Comparison of ENCODE assay signal across 9 cellular contexts in the genomic region with DNA sequence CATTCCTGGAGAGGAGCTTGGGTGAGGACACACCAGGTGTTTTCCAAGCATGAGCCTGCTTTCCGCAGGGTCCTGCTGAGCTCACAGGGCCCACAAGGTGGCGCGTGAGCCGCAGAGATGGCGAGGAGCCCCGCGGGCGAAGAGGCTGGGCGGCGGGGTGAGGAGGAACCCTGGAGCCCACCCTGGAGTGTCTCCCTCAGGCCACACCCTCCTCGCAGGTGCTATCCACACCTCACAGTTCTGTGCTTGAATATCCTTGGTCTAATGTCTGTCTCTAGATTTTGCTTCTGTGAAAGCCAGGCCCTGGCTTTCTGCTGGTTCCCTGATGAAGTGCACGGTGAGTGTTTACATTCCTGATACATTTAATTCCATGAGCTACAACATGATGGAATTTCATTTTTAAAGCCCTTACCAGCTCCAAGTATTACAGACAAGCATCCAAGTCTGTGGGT.
A peak's percentile ranks its signal among the peaks of the same experiment; 100 is the strongest.
DNase-seq lines count a peak whose midpoint lies in the region; ATAC-seq and TF ChIP-seq lines count a peak whose summit lies in the region.
"Had no signal": no experiment of that assay in that cellular context is flagged by ENCODE, and none has a peak within 500 bp of the region (broad histone marks: within the 10 kb centered on the region; RNA-seq: fewer than 3 reads in every experiment).

No MANE protein-coding gene starts in this region.

- H3K36me3 Mint-ChIP-seq in GM23338 (ENCODE audit: low read depth): no peaks in the 10 kb centered on the region

- H3K4me3 ChIP-seq in GM23338 (no peak overlapping the region), NT2/D1 (ENCODE audit: insufficient read length, low read depth) (no peak overlapping the region), heart left ventricle (no peak overlapping the region)
- H3K4me3 ChIP-seq: cardiac muscle cell had no signal

- H3K27me3 ChIP-seq in GM23338 (ENCODE audit: insufficient read depth) (no peaks in the 10 kb centered on the region), NT2/D1 (ENCODE audit: insufficient read depth, insufficient read length) (no peaks in the 10 kb centered on the region), heart left ventricle (peaks cover 0 to 3% (median 0%) of the 10 kb centered on the region in 9 donors)
- H3K27me3 ChIP-seq: cardiac muscle cell had no signal

- peak; percentile 65 to 82 for TF ChIP-seq CTCF in GM23338 (conservative IDR thresholded peaks at IDR 0.05; ENCODE audit: low read depth in 2 of 2)
- TF ChIP-seq CTCF in heart left ventricle (IDR thresholded peaks at IDR 0.05): peak; percentile 32 to 56 (median 46)

- H3K4me1 Mint-ChIP-seq in GM23338: no peaks in the 10 kb centered on the region

- H4K20me1 ChIP-seq in GM23338 (replicated peaks; ENCODE audit: insufficient read depth): no peaks in the 10 kb centered on the region

- no peak overlapping the region for H2AFZ ChIP-seq in GM23338

- intact Hi-C loops in heart left ventricle (cut with DNase I): loop anchor here in 3 of 10 donors (5.0 to 10.0 kb wide), 4 partner anchors 58 to 642 kb away; no protein-coding TSS in a partner anchor

- H3K27me3 Mint-ChIP-seq in GM23338 (ENCODE audit: insufficient read depth, low read depth, poor library complexity): peaks cover 2% of the 10 kb centered on the region

- no peaks in the 10 kb centered on the region for H3K9me3 ChIP-seq in NT2/D1 (ENCODE audit: insufficient read depth, low read length)
- H3K9me3 ChIP-seq in heart left ventricle: no peaks in the 10 kb centered on the region

- TF ChIP-seq POLR2A in heart left ventricle (IDR thresholded peaks at IDR 0.05): no peak

- peak; percentile 0 for DNase-seq in ELR (ENCODE audit: low read depth)
- DNase-seq in GM23338 (ENCODE audit: low spot score): peak; percentile 71
- DNase-seq in NT2/D1 (ENCODE audit: low read depth, low spot score): peak; percentile 33
- DNase-seq in heart left ventricle: no peak
- DNase-seq in stimulated activated naive CD8-positive, alpha-beta T cell treated with anti-CD3 and anti-CD28 coated beads, Interleukin-15, Interleukin-2, amounts not matched to agents 100 U/mL and 50 U/mL, for 24 hours: peak; percentile 16
- DNase-seq in stimulated activated CD4-positive, alpha-beta T cell treated with anti-CD3 and anti-CD28 coated beads, Interleukin-1b, Interleukin-23, amount 100 ng/mL, for 48 hours: no peak

- peaks cover 20% of the 10 kb centered on the region for H3K9me3 Mint-ChIP-seq in GM23338

- no peak overlapping the region for H3K27ac Mint-ChIP-seq in GM23338

- H3K4me1 ChIP-seq in GM23338 (ENCODE audit: insufficient read depth) (no peaks in the 10 kb centered on the region), NT2/D1 (ENCODE audit: insufficient read depth, insufficient read length) (no peaks in the 10 kb centered on the region), heart left ventricle (no peaks in the 10 kb centered on the region)

- no peaks in the 10 kb centered on the region for H3K79me2 ChIP-seq in GM23338 (replicated peaks; ENCODE audit: insufficient read depth)

- H3K36me3 ChIP-seq in GM23338 (ENCODE audit: insufficient read depth): no peaks in the 10 kb centered on the region
- no peaks in the 10 kb centered on the region for H3K36me3 ChIP-seq in NT2/D1 (ENCODE audit: insufficient read depth, insufficient read length, low read length)
- no peaks in the 10 kb centered on the region for H3K36me3 ChIP-seq in heart left ventricle
- H3K36me3 ChIP-seq: cardiac muscle cell had no signal

- no peak overlapping the region for H3K27ac ChIP-seq in GM23338 (ENCODE audit: low read depth)
- no peak overlapping the region for H3K27ac ChIP-seq in heart left ventricle
- H3K27ac ChIP-seq: cardiac muscle cell had no signal

- peak overlapping the region; percentile 50 for H3K9ac ChIP-seq in NT2/D1 (ENCODE audit: insufficient read length, low read depth)

- peak; percentile 98 for ATAC-seq in GM23338
- ATAC-seq in heart left ventricle: peak in 3 of 4 donors; percentile 43 to 62 (median 56)
- ATAC-seq in stimulated activated naive CD8-positive, alpha-beta T cell treated with anti-CD3 and anti-CD28 coated beads, Interleukin-15, Interleukin-2, amounts not matched to agents 100 U/mL and 50 U/mL, for 24 hours: peak; percentile 46
- ATAC-seq in HG02884 (IDR thresholded peaks at IDR 0.05; ENCODE audit: unreplicated experiment): no peak
- no peak for ATAC-seq in HG03439 (IDR thresholded peaks at IDR 0.05; ENCODE audit: unreplicated experiment)

- H3K9me2 ChIP-seq in GM23338 (ENCODE audit: insufficient read depth): no peaks in the 10 kb centered on the region

- H3K4me3 Mint-ChIP-seq in GM23338: no peak overlapping the region

- 8 to 10% (median 8%) methylated on average over 12 of the region's 12 CpGs for WGBS in heart left ventricle, 4 donors

- no peak overlapping the region for H3K4me2 ChIP-seq in GM23338

- no peaks in the 10 kb centered on the region for H3F3A ChIP-seq in GM23338 (replicated peaks; ENCODE audit: low read depth)

TF ChIP-seq in GM23338, 12 proteins besides CTCF, POLR2A, EP300 and RAD21:
- TF ChIP-seq JUNB (IDR thresholded peaks at IDR 0.05; ENCODE audit: unreplicated experiment) (no peak), ZNF331 (CRISPR knock-in tag; IDR thresholded peaks at IDR 0.05; ENCODE audit: low read depth) (no peak), POLR2AphosphoS5 (IDR thresholded peaks at IDR 0.05; ENCODE audit: low read depth) (no peak)

Comparison
In these comparisons a context has a peak if more than half of its experiments do, and no peak if none do; other contexts are left out.
1. DNase-seq: peak in ELR (single experiment), GM23338 (single experiment), NT2/D1 (single experiment) and stimulated activated naive CD8-positive, alpha-beta T cell treated with anti-CD3 and anti-CD28 coated beads, Interleukin-15, Interleukin-2, amounts not matched to agents 100 U/mL and 50 U/mL, for 24 hours (single experiment); none in heart left ventricle (0 of 5) and stimulated activated CD4-positive, alpha-beta T cell treated with anti-CD3 and anti-CD28 coated beads, Interleukin-1b, Interleukin-23, amount 100 ng/mL, for 48 hours (single experiment).
2. ATAC-seq: peak in GM23338 (single experiment), heart left ventricle (3 of 4) and stimulated activated naive CD8-positive, alpha-beta T cell treated with anti-CD3 and anti-CD28 coated beads, Interleukin-15, Interleukin-2, amounts not matched to agents 100 U/mL and 50 U/mL, for 24 hours (single experiment); none in HG02884 (single experiment) and HG03439 (single experiment).